ENCODE assay signal across 15 cellular contexts in the genomic region with DNA sequence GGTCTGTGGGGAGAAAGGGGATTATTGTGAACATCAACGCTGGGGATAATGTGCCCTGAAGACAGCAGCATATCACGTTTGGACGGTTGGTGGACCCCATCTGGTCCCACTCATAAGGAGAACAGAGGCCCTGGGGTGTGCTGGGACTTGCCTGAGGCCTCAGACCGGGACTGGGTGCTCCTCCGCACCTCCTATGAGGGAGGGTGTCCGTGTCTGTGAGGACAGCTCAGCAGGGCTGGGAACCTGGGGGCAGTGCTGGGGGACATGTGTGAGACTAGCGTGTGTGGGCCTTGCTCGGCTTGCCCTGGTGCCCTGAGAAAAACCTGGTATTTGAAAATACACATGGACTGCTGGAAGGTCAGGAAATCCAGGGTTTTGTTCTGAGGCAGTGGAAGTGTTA. TPM values are rescaled to one million over a fixed set of nuclear protein-coding genes. Genes with fewer than 3 reads are reported as not detected.
DNase-seq lines count a peak whose midpoint lies in the region; ATAC-seq and TF ChIP-seq lines count a peak whose summit lies in the region.
"Had no signal": no experiment of that assay in that cellular context is flagged by ENCODE, and none has a peak within 500 bp of the region (broad histone marks: within the 10 kb centered on the region; RNA-seq: fewer than 3 reads in every experiment).

No MANE protein-coding gene starts in this region.

- intact Hi-C loops in upper lobe of right lung (cut with DNase I) = no loop called here

- no peak overlapping the region for H3K4me3 Mint-ChIP-seq in activated naive CD4-positive, alpha-beta T cell treated with anti-CD3 and anti-CD28 coated beads, Interleukin-2, amount 50 U/mL, for 24 hours
- H3K4me3 Mint-ChIP-seq in activated naive CD8-positive, alpha-beta T cell treated with anti-CD3 and anti-CD28 coated beads for 36 hours = no peak overlapping the region

- H3K36me3 Mint-ChIP-seq in activated naive CD4-positive, alpha-beta T cell treated with anti-CD3 and anti-CD28 coated beads, Interleukin-2, amount 50 U/mL, for 24 hours = peaks cover 2% of the 10 kb centered on the region
- peaks cover 23% of the 10 kb centered on the region for H3K36me3 Mint-ChIP-seq in activated naive CD8-positive, alpha-beta T cell treated with anti-CD3 and anti-CD28 coated beads for 36 hours

- peak overlapping the region; percentile 51 for H3K27ac Mint-ChIP-seq in activated naive CD4-positive, alpha-beta T cell treated with anti-CD3 and anti-CD28 coated beads, Interleukin-2, amount 50 U/mL, for 24 hours
- peak overlapping the region; percentile 81 for H3K27ac Mint-ChIP-seq in activated naive CD8-positive, alpha-beta T cell treated with anti-CD3 and anti-CD28 coated beads for 36 hours
- H3K27ac Mint-ChIP-seq: activated T-helper 2 cell treated with anti-CD3 and anti-CD28 coated beads, Interferon-gamma antibody, Interleukin-2, Interleukin-4, amounts not matched to agents 10 μg/mL and 5 μg/mL and 100 μg/mL, durations not matched to agents 14 hours and 24 hours and 36 hours had no signal

- H3K4me1 Mint-ChIP-seq in activated naive CD4-positive, alpha-beta T cell treated with anti-CD3 and anti-CD28 coated beads, Interleukin-2, amount 50 U/mL, for 24 hours = peaks cover 62% of the 10 kb centered on the region
- H3K4me1 Mint-ChIP-seq in activated naive CD8-positive, alpha-beta T cell treated with anti-CD3 and anti-CD28 coated beads for 36 hours = peaks cover 79% of the 10 kb centered on the region

- in situ Hi-C loops in G401 (cut with HindIII; ENCODE audit: low sequenced_read_pairs) = no loop called here

- no peak for DNase-seq in activated naive CD4-positive, alpha-beta T cell (lab: John Stamatoyannopoulos, UW)
- no peak for DNase-seq in activated naive CD8-positive, alpha-beta T cell treated with anti-CD3 and anti-CD28 coated beads for 36 hours
- DNase-seq in upper lobe of right lung (no peak), GDM1 (lab: John Stamatoyannopoulos, UW) (no peak), G401 (ENCODE audit: low spot score) (no peak)
- DNase-seq in stimulated activated CD4-positive, alpha-beta T cell treated with anti-CD3 and anti-CD28 coated beads, Interleukin-2, amount 100 ng/mL, for 24 hours = no peak
- DNase-seq: NCI-H146, NCI-H510A treated with DMSO at 0.1 percent for 48 hours had no signal

- peak; percentile 13 for ATAC-seq in upper lobe of right lung
- ATAC-seq: activated CD4-positive, CD25-positive, alpha-beta regulatory T cell treated with anti-CD3 and anti-CD28 coated beads, Interleukin-2, amount 50 U/mL, for 24 hours had no signal

- peaks cover 39% of the 10 kb centered on the region for H3K4me1 ChIP-seq in upper lobe of right lung
- H3K4me1 ChIP-seq: breast epithelium, parathyroid adenoma had no signal

- peaks cover 30% of the 10 kb centered on the region for H3K36me3 ChIP-seq in upper lobe of right lung
- H3K36me3 ChIP-seq: breast epithelium had no signal

- no peaks in the 10 kb centered on the region for H3K27me3 Mint-ChIP-seq in activated naive CD4-positive, alpha-beta T cell treated with anti-CD3 and anti-CD28 coated beads, Interleukin-2, amount 50 U/mL, for 24 hours
- no peaks in the 10 kb centered on the region for H3K27me3 Mint-ChIP-seq in activated naive CD8-positive, alpha-beta T cell treated with anti-CD3 and anti-CD28 coated beads for 36 hours

- no peak for TF ChIP-seq CTCF in upper lobe of right lung (IDR thresholded peaks at IDR 0.05)

- no peaks in the 10 kb centered on the region for H3K27me3 ChIP-seq in layer of hippocampus (ENCODE audit: control insufficient read depth, insufficient read depth, low read length)
- H3K27me3 ChIP-seq in upper lobe of right lung = no peaks in the 10 kb centered on the region
- H3K27me3 ChIP-seq: breast epithelium had no signal

- no peaks in the 10 kb centered on the region for H3K9me3 ChIP-seq in upper lobe of right lung
- H3K9me3 ChIP-seq: breast epithelium had no signal

- H3K4me3 ChIP-seq in upper lobe of right lung = no peak overlapping the region
- H3K4me3 ChIP-seq: breast epithelium, smooth muscle cell had no signal

- H3K27ac ChIP-seq in layer of hippocampus (ENCODE audit: low read depth, low read length) (peak overlapping the region; percentile 42), upper lobe of right lung (no peak overlapping the region)
- H3K27ac ChIP-seq: breast epithelium, parathyroid adenoma had no signal

- H3K9me3 Mint-ChIP-seq in activated naive CD4-positive, alpha-beta T cell treated with anti-CD3 and anti-CD28 coated beads, Interleukin-2, amount 50 U/mL, for 24 hours = no peaks in the 10 kb centered on the region
- no peaks in the 10 kb centered on the region for H3K9me3 Mint-ChIP-seq in activated naive CD8-positive, alpha-beta T cell treated with anti-CD3 and anti-CD28 coated beads for 36 hours
- H3K9me3 Mint-ChIP-seq: activated T-helper 2 cell treated with anti-CD3 and anti-CD28 coated beads, Interferon-gamma antibody, Interleukin-2, Interleukin-4, amounts not matched to agents 10 μg/mL and 5 μg/mL and 100 μg/mL, durations not matched to agents 14 hours and 24 hours and 36 hours had no signal

RNA-seq across cellular contexts. Expression of gene SH2D4B, which starts 13.5 kb away (rescaled TPM):
- under 1 TPM; 0.08 to 0.18 TPM for total RNA-seq in activated naive CD8-positive, alpha-beta T cell treated with anti-CD3 and anti-CD28 coated beads for 36 hours
- 0.43 TPM for total RNA-seq in upper lobe of right lung
- total RNA-seq in G401 (2014; rRNA removed; shearing (Covaris generic)) = not detected in 2 replicates
